Comparison of ENCODE assay signal across 24 cellular contexts in the genomic region with DNA sequence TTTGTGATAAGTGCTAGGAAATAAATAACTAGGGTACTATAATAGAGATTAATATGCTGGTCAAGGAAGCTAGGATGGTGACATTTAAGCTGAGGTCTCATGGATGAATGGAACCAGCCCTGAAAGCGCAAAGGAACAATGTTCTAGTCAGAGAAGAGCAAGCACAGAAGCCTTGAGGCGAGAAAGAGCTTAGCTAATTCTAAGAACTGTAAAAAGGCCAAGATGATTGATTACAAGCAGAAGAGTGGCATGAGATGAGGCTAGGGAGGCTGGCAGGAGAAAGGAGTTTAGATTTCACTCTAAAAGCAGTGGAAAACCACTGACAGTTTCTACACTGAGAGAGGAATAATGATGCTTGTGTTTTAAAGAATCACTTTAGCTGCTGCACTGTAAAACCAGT. TPM values are rescaled to one million over a fixed set of nuclear protein-coding genes. Genes with fewer than 3 reads are reported as not detected.
"Had no signal": no experiment of that assay in that cellular context is flagged by ENCODE, and none has a peak within 500 bp of the region (broad histone marks: within the 10 kb centered on the region; RNA-seq: fewer than 3 reads in every experiment).

No MANE protein-coding gene starts in this region.

- ATAC-seq: activated CD4-positive, alpha-beta T cell treated with anti-CD3 and anti-CD28 coated beads for 36 hours; left lung; right cardiac atrium; stimulated activated naive CD8-positive, alpha-beta T cell treated with anti-CD3 and anti-CD28 coated beads, Interleukin-15, Interleukin-2, amounts not matched to agents 100 U/mL and 50 U/mL, for 24 hours; WTC11 had no signal

- H3K4me3 ChIP-seq: ascending aorta, cardiac muscle cell, left lung, prostate gland, skin epidermis, tibial nerve had no signal

- FAIRE-seq: frontal cortex, TTC549, urothelium cell line had no signal

- H3K27ac ChIP-seq: ascending aorta, cardiac muscle cell, left lung, prostate gland, tibial nerve had no signal

- H3K4me1 ChIP-seq: prostate gland had no signal

- DNase-seq: activated CD4-positive, alpha-beta T cell treated with anti-CD3 and anti-CD28 coated beads for 36 hours; activated CD4-positive, alpha-beta T cell treated with anti-CD3 and anti-CD28 coated beads, Interleukin-2, amount 50 U/mL, for 48 hours; activated gamma-delta T cell; dermis blood vessel endothelial cell; hypothalamus; left lung; midbrain; nephron progenitor cell; right cardiac atrium; stimulated activated naive CD8-positive, alpha-beta T cell treated with anti-CD3 and anti-CD28 coated beads, Interleukin-15, Interleukin-2, amounts not matched to agents 100 U/mL and 50 U/mL, for 24 hours had no signal

- H3K27me3 ChIP-seq: ascending aorta had no signal

- H3K9me3 ChIP-seq: ascending aorta, left lung, prostate gland, tibial nerve had no signal

- H3K36me3 ChIP-seq: ascending aorta, cardiac muscle cell, left lung, prostate gland, tibial nerve had no signal

RNA-seq across cellular contexts. Expression of a gene that starts 9.6 kb away (rescaled TPM):
- total RNA-seq: cardiac muscle cell; chondrocyte; dermis blood vessel endothelial cell; epithelial cell of proximal tubule; kidney epithelial cell; lung microvascular endothelial cell; T-helper 2 cell treated with Interferon-gamma antibody and Interleukin-4, amounts not matched to agents 100 ng/mL and 5 ng/mL, for 36 hours; WTC11 had no signal
